Comparison of ENCODE assay signal across 2 cellular contexts in genomic region chr16:87466975-87467501, GRCh38.
TF ChIP-seq lines count a peak whose summit lies in the region.

No MANE protein-coding gene starts in this region.

TF ChIP-seq in IMR-90, 13 proteins besides CTCF, POLR2A, EP300 and RAD21:
- TF ChIP-seq ELK1 (IDR thresholded peaks at IDR 0.05; ENCODE audit: borderline replicate concordance, low read depth, low read length): no peak
- TF ChIP-seq RFX5 (IDR thresholded peaks at IDR 0.05; ENCODE audit: low read depth, low read length): no peak
- TF ChIP-seq SMC3 (IDR thresholded peaks at IDR 0.05; ENCODE audit: low read depth, low read length): no peak
- no peak for TF ChIP-seq CEBPB (IDR thresholded peaks at IDR 0.05; ENCODE audit: low read depth, low read length)
- TF ChIP-seq MXI1 (IDR thresholded peaks at IDR 0.05; ENCODE audit: borderline replicate concordance, low read depth, low read length): no peak
- no peak for TF ChIP-seq MAFK (IDR thresholded peaks at IDR 0.05; ENCODE audit: low read depth, low read length)
- TF ChIP-seq CHD1 (IDR thresholded peaks at IDR 0.05; ENCODE audit: low read depth, low read length): no peak
- no peak for TF ChIP-seq USF2 (IDR thresholded peaks at IDR 0.05; ENCODE audit: low read depth, low read length)
- no peak for TF ChIP-seq RCOR1 (IDR thresholded peaks at IDR 0.05; ENCODE audit: insufficient replicate concordance, low read length)
- TF ChIP-seq FOS (IDR thresholded peaks at IDR 0.05; ENCODE audit: low read depth, low read length): no peak
- no peak for TF ChIP-seq BHLHE40 (IDR thresholded peaks at IDR 0.05; ENCODE audit: low read depth, low read length)
- TF ChIP-seq NFE2L2 (IDR thresholded peaks at IDR 0.05; ENCODE audit: low read depth, low read length): no peak
- no peak for TF ChIP-seq MAZ (IDR thresholded peaks at IDR 0.05; ENCODE audit: borderline replicate concordance, low read depth, low read length)

TF ChIP-seq in K562, 482 proteins besides CTCF, POLR2A, EP300 and RAD21:
- TF ChIP-seq ASH1L (IDR thresholded peaks at IDR 0.05; ENCODE audit: borderline replicate concordance, low read depth, partially characterized antibody): no peak
- no peak for TF ChIP-seq LARP7 (IDR thresholded peaks at IDR 0.05)
- TF ChIP-seq GTF2B (IDR thresholded peaks at IDR 0.05; ENCODE audit: extremely low read depth, insufficient read length): no peak
